ENCODE assay signal across 23 cellular contexts in the genomic region with DNA sequence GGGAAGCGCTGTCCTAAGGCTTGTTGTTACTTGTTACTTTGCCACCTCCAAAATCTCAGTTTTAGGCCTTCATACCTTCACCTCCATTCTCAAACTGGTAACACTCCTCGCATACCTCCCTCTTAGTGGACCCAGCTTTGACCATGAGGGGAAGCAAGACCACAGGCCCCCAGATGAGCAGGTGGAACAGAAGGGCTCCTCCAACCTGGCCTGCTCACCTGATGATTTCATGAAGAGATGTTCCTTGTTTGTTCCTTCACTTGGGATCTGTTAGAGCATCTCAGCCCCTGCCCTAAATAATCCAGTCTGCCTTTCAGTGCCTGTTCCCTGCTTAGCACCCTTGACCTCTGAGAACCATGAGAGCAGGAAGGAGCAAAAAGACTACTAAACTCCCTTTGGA. TPM values are rescaled to one million over a fixed set of nuclear protein-coding genes. Genes with fewer than 3 reads are reported as not detected.
"Had no signal": no experiment of that assay in that cellular context is flagged by ENCODE, and none has a peak within 500 bp of the region (broad histone marks: within the 10 kb centered on the region; RNA-seq: fewer than 3 reads in every experiment).

No MANE protein-coding gene starts in this region.

- H3K4me3 Mint-ChIP-seq: IgD-negative memory B cell had no signal

- H3K4me2 ChIP-seq: KMS-11, SK-N-SH had no signal

- H3K27ac Mint-ChIP-seq: IgD-negative memory B cell had no signal

- H3K4me3 ChIP-seq: K562 had no signal

- H3K9me3 ChIP-seq: SK-N-SH had no signal

- DNase-seq: Kasumi-1, MM.1S, NCI-H1092 treated with DMSO at 0.1 percent for 48 hours, NCI-H1436, NCI-H187, NCI-H2029, NCI-H2081 treated with DMSO at 0.1 percent for 48 hours, NCI-H2171, NCI-H226, NCI-H446, NCI-H510A, NCI-H524 treated with DMSO at 0.1 percent for 48 hours, NCI-H69, NCI-H774, RPMI8226, SHP77, SK-N-SH had no signal

- H3K9me3 Mint-ChIP-seq: IgD-negative memory B cell had no signal

- H3K27ac ChIP-seq: KMS-11 had no signal

- ATAC-seq: K562 had no signal

- H3K36me3 Mint-ChIP-seq: IgD-negative memory B cell had no signal

- H3K27me3 Mint-ChIP-seq: IgD-negative memory B cell had no signal

RNA-seq across cellular contexts. Expression of gene PMFBP1, which starts 49.6 kb away (rescaled TPM):
- total RNA-seq: SK-MEL-5 had no signal

RNA-seq across cellular contexts. Expression of gene HPR, which starts 59.3 kb away (rescaled TPM):
- total RNA-seq: HT1080, K562, M059J, SK-MEL-5 had no signal
